28 cellular contexts compared by ENCODE assay signal in genomic region chr4:52744588-52744987, GRCh38. TPM values are rescaled to one million over a fixed set of nuclear protein-coding genes. Genes with fewer than 3 reads are reported as not detected.
"Had no signal": no experiment of that assay in that cellular context is flagged by ENCODE, and none has a peak within 500 bp of the region (broad histone marks: within the 10 kb centered on the region; RNA-seq: fewer than 3 reads in every experiment).

No MANE protein-coding gene starts in this region.

- H3K9me3 Mint-ChIP-seq: naive B cell had no signal

- H3K4me3 Mint-ChIP-seq: mesothelial cell of epicardium; naive B cell; naive thymus-derived CD8-positive, alpha-beta T cell had no signal

- H3K9me3 ChIP-seq: esophagus squamous epithelium, gastrocnemius medialis, heart right ventricle, left lung, lower lobe of right lung, mucosa of descending colon had no signal

- H3K4me3 ChIP-seq: coronary artery, dorsolateral prefrontal cortex, esophagus squamous epithelium, gastrocnemius medialis, heart right ventricle, left lung, lower lobe of right lung, mucosa of descending colon had no signal

- H3K27ac ChIP-seq: coronary artery, dorsolateral prefrontal cortex, epithelial cell of prostate, esophagus squamous epithelium, gastrocnemius medialis, heart right ventricle, left lung, lower lobe of right lung had no signal

- H3K4me1 Mint-ChIP-seq: mesothelial cell of epicardium; naive B cell; naive thymus-derived CD8-positive, alpha-beta T cell had no signal

- DNase-seq: dermis blood vessel endothelial cell; dorsolateral prefrontal cortex; effector CD4-positive, alpha-beta T cell; effector memory CD4-positive, alpha-beta T cell; erythroblast; esophagus squamous epithelium; foreskin fibroblast; foreskin melanocyte; gastrocnemius medialis; glutamatergic neuron; head of caudate nucleus; heart right ventricle; hippocampal formation; left cardiac atrium; left lung; left ventricle myocardium superior; lower lobe of right lung; mesenchymal stem cell; mucosa of descending colon; naive B cell; naive thymus-derived CD8-positive, alpha-beta T cell had no signal

- H3K36me3 Mint-ChIP-seq: naive B cell; naive thymus-derived CD8-positive, alpha-beta T cell had no signal

- FAIRE-seq: endometrium, islet of Langerhans, keratinocyte had no signal

- ATAC-seq: gastrocnemius medialis; heart right ventricle; left cardiac atrium; left lung; left ventricle myocardium superior; lower lobe of right lung; naive thymus-derived CD8-positive, alpha-beta T cell had no signal

- H3K27ac Mint-ChIP-seq: mesothelial cell of epicardium; naive B cell; naive thymus-derived CD8-positive, alpha-beta T cell had no signal

- H3K36me3 ChIP-seq: esophagus squamous epithelium, gastrocnemius medialis, heart right ventricle, left lung, lower lobe of right lung had no signal

- H3K4me1 ChIP-seq: esophagus squamous epithelium, gastrocnemius medialis, heart right ventricle, left lung, lower lobe of right lung had no signal

RNA-seq across cellular contexts. Expression of gene ERVMER34-1, which starts 6.6 kb away (rescaled TPM):
- total RNA-seq: gastrocnemius medialis; mesenteric fat pad; naive thymus-derived CD8-positive, alpha-beta T cell had no signal
- polyA plus RNA-seq: naive thymus-derived CD8-positive, alpha-beta T cell had no signal
